ENCODE assay signal across 12 cellular contexts in genomic region chr11:111691731-111692130, GRCh38.
"Had no signal": no experiment of that assay in that cellular context is flagged by ENCODE, and none has a peak within 500 bp of the region (broad histone marks: within the 10 kb centered on the region; RNA-seq: fewer than 3 reads in every experiment).

No MANE protein-coding gene starts in this region.

- H3K36me3 ChIP-seq: ovary had no signal

- DNase-seq: activated CD4-positive, alpha-beta memory T cell treated with anti-CD3 and anti-CD28 coated beads, Interleukin-2, amount 10 ng/mL, durations not matched to agents 7 days and 5 days; activated CD4-positive, alpha-beta T cell treated with anti-CD3 and anti-CD28 coated beads for 48 hours; activated CD4-positive, CD25-positive, alpha-beta regulatory T cell; activated CD8-positive, alpha-beta memory T cell treated with anti-CD3 and anti-CD28 coated beads, Interleukin-2, amount 10 ng/mL, durations not matched to agents 7 days and 5 days; heart right ventricle; mucosa of descending colon; naive B cell; ovary; stimulated activated naive CD8-positive, alpha-beta T cell treated with anti-CD3 and anti-CD28 coated beads, Interleukin-15, Interleukin-2, amounts not matched to agents 100 U/mL and 50 U/mL, for 24 hours; T-cell had no signal

- H3K27ac ChIP-seq: gastroesophageal sphincter, ovary had no signal

- H3K9me3 ChIP-seq: gastroesophageal sphincter, heart right ventricle, mucosa of descending colon, ovary, tibial nerve had no signal

- H3K4me3 ChIP-seq: gastroesophageal sphincter, heart right ventricle, mucosa of descending colon, ovary, tibial nerve had no signal

- ATAC-seq: activated CD8-positive, alpha-beta memory T cell treated with anti-CD3 and anti-CD28 coated beads, Interleukin-2, amount 10 ng/mL, durations not matched to agents 7 days and 5 days; gastroesophageal sphincter; mucosa of descending colon; stimulated activated naive CD8-positive, alpha-beta T cell treated with anti-CD3 and anti-CD28 coated beads, Interleukin-15, Interleukin-2, amounts not matched to agents 100 U/mL and 50 U/mL, for 24 hours; T-cell had no signal

- H3K27me3 ChIP-seq: gastroesophageal sphincter, heart right ventricle, ovary, tibial nerve had no signal
